ENCODE assay signal across 8 cellular contexts in the genomic region with DNA sequence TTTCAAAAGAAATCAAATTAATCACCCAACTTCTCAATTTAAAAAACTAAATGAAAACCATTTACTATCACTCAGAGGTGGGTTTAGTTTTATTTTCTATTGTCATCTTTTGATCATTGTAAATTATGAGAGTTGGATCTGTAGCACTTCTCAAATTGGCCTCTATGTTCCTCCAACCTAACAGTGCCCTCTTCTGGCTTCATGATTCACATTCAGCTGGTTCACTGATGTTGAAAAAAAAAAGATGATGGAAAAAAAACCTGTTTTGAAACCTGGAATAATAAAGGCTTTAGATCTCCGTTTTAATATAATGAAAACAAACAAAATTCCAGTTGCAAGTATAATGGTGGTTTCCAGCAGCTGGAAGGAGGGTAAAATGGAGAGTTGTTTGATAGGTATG. TPM values are rescaled to one million over a fixed set of nuclear protein-coding genes. Genes with fewer than 3 reads are reported as not detected.
A peak's percentile ranks its signal among the peaks of the same experiment; 100 is the strongest.
DNase-seq lines count a peak whose midpoint lies in the region; ATAC-seq and TF ChIP-seq lines count a peak whose summit lies in the region.

No MANE protein-coding gene starts in this region.

- TF ChIP-seq CTCF in AG09319 (IDR thresholded peaks at IDR 0.05; ENCODE audit: low read depth, low read length) (peak; percentile 76), Panc1 (IDR thresholded peaks at IDR 0.05) (peak; percentile 60; the same call in 1 of the 2 replicates), dorsolateral prefrontal cortex (IDR thresholded peaks at IDR 0.05 in 54 of 56, conservative IDR thresholded peaks at IDR 0.05 in 2 of 56; ENCODE audit: low read depth in 1 of 56, partially characterized antibody in 56 of 56) (peak in 55 of 56 donors; percentile 47 to 82 (median 67)), nephron (IDR thresholded peaks at IDR 0.05; ENCODE audit: unreplicated experiment in 3 of 3) (peak; percentile 53 to 66 (median 56))

- H3K36me3 Mint-ChIP-seq in nephron (ENCODE audit: low read depth) = no peaks in the 10 kb centered on the region

- H3K27ac Mint-ChIP-seq in nephron = peak overlapping the region in 1 of 3 experiments; percentile 26

- CTCF ChIA-PET in Panc1 (lab: Charles Lee) = interaction anchor here (0.6 kb wide), 1 partner anchor 445 kb away, joined by 3 read pairs; no protein-coding TSS in a partner anchor

- H3K27me3 ChIP-seq in Panc1 (ENCODE audit: control insufficient read depth, insufficient read depth, low read length) (no peaks in the 10 kb centered on the region), dorsolateral prefrontal cortex (peaks cover 0 to 54% (median 11%) of the 10 kb centered on the region in 45 donors)

- no peaks in the 10 kb centered on the region for H3K9me3 ChIP-seq in Panc1 (ENCODE audit: control insufficient read depth, insufficient read depth, low read depth, low read length)

- peaks cover 5% of the 10 kb centered on the region for H3K27me3 Mint-ChIP-seq in nephron (ENCODE audit: low read depth)

- peak overlapping the region; percentile 46 to 63 (median 47) for H3K4me3 Mint-ChIP-seq in nephron

- no peaks in the 10 kb centered on the region; the same call in 1 of the 2 replicates for H3K36me3 ChIP-seq in Panc1 (ENCODE audit: control insufficient read depth, insufficient read depth, low read length)

- H3K4me3 ChIP-seq in Panc1 (ENCODE audit: low read depth in 2 of 2, low read length in 2 of 2) (no peak overlapping the region), dorsolateral prefrontal cortex (peak overlapping the region in 1 of 59 donors; percentile 11)

- in situ Hi-C loops in Panc1 (cut with HindIII; ENCODE audit: low pct_unique_long_range_greater_than_20kb, low sequenced_read_pairs) = no loop called here

- peaks cover 5% of the 10 kb centered on the region for H3K4me1 Mint-ChIP-seq in nephron

- no peak for DNase-seq in AG09319 (ENCODE audit: extremely low read depth, low read depth)
- peak; percentile 0 for DNase-seq in GF-D8 (lab: John Stamatoyannopoulos, UW)
- no peak for DNase-seq in Panc1 (ENCODE audit: low read depth, low spot score)
- peak in 1 of 10 donors; percentile 9 for DNase-seq in dorsolateral prefrontal cortex

- intact Hi-C loops in Panc1 (cut with micrococcal nuclease; ENCODE audit: unreplicated experiment) = loop anchor here (2.0 kb wide), 1 partner anchor 444 kb away; no protein-coding TSS in a partner anchor
- intact Hi-C loops in dorsolateral prefrontal cortex (cut with DNase I) = loop anchor here (5.0 to 10.0 kb wide), 4 partner anchors 162 to 868 kb away; a partner anchor contains a TSS

- H3K27ac ChIP-seq in Panc1 (ENCODE audit: low read length) (no peak overlapping the region), dorsolateral prefrontal cortex (peak overlapping the region in 1 of 59 donors; percentile 6)

- POLR2A ChIA-PET in Panc1 (lab: Charles Lee) = no interaction called here

- ATAC-seq in Panc1 = no peak
- no peak for ATAC-seq in HG02610 (IDR thresholded peaks at IDR 0.05; ENCODE audit: unreplicated experiment)
- no peak for ATAC-seq in GM19463 (IDR thresholded peaks at IDR 0.05; ENCODE audit: unreplicated experiment)

- TF ChIP-seq EP300 in Ishikawa (IDR thresholded peaks at IDR 0.05; ENCODE audit: borderline replicate concordance) = no peak

- no peaks in the 10 kb centered on the region for H3K9me3 Mint-ChIP-seq in nephron

- peaks cover 9% of the 10 kb centered on the region; the same call in 1 of the 2 replicates for H3K4me1 ChIP-seq in Panc1 (ENCODE audit: control insufficient read depth, insufficient read depth, low read length)

- peak; percentile 63 for TF ChIP-seq RAD21 in Ishikawa (IDR thresholded peaks at IDR 0.05; ENCODE audit: low read depth)

- no TSS peak for BruUV-seq in Panc1 (replicated peaks; lab: Mats Ljungman, UMichigan)

TF ChIP-seq in Ishikawa, 13 proteins besides CTCF, POLR2A, EP300 and RAD21:
- TF ChIP-seq CREB1 (IDR thresholded peaks at IDR 0.05; ENCODE audit: low read depth) = no peak
- TF ChIP-seq FOXM1 (IDR thresholded peaks at IDR 0.05; ENCODE audit: borderline replicate concordance, low read depth) = no peak
- TF ChIP-seq, protein P1, sequence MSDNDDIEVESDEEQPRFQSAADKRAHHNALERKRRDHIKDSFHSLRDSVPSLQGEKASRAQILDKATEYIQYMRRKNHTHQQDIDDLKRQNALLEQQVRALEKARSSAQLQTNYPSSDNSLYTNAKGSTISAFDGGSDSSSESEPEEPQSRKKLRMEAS (IDR thresholded peaks at IDR 0.05) = no peak
- no peak for TF ChIP-seq TEAD4 (IDR thresholded peaks at IDR 0.05)
- TF ChIP-seq, protein P2, sequence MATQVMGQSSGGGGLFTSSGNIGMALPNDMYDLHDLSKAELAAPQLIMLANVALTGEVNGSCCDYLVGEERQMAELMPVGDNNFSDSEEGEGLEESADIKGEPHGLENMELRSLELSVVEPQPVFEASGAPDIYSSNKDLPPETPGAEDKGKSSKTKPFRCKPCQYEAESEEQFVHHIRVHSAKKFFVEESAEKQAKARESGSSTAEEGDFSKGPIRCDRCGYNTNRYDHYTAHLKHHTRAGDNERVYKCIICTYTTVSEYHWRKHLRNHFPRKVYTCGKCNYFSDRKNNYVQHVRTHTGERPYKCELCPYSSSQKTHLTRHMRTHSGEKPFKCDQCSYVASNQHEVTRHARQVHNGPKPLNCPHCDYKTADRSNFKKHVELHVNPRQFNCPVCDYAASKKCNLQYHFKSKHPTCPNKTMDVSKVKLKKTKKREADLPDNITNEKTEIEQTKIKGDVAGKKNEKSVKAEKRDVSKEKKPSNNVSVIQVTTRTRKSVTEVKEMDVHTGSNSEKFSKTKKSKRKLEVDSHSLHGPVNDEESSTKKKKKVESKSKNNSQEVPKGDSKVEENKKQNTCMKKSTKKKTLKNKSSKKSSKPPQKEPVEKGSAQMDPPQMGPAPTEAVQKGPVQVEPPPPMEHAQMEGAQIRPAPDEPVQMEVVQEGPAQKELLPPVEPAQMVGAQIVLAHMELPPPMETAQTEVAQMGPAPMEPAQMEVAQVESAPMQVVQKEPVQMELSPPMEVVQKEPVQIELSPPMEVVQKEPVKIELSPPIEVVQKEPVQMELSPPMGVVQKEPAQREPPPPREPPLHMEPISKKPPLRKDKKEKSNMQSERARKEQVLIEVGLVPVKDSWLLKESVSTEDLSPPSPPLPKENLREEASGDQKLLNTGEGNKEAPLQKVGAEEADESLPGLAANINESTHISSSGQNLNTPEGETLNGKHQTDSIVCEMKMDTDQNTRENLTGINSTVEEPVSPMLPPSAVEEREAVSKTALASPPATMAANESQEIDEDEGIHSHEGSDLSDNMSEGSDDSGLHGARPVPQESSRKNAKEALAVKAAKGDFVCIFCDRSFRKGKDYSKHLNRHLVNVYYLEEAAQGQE (IDR thresholded peaks at IDR 0.05; ENCODE audit: low read depth) = no peak
- no peak for TF ChIP-seq ZBTB7A (IDR thresholded peaks at IDR 0.05; ENCODE audit: low read depth)
- no peak for TF ChIP-seq TCF12 (IDR thresholded peaks at IDR 0.05; ENCODE audit: low read depth)
- TF ChIP-seq NFIC (IDR thresholded peaks at IDR 0.05) = no peak
- TF ChIP-seq, protein P3, sequence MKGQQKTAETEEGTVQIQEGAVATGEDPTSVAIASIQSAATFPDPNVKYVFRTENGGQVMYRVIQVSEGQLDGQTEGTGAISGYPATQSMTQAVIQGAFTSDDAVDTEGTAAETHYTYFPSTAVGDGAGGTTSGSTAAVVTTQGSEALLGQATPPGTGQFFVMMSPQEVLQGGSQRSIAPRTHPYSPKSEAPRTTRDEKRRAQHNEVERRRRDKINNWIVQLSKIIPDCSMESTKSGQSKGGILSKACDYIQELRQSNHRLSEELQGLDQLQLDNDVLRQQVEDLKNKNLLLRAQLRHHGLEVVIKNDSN (IDR thresholded peaks at IDR 0.05) = no peak
- no peak for TF ChIP-seq YY1 (IDR thresholded peaks at IDR 0.05; ENCODE audit: low read depth)
- no peak for TF ChIP-seq TAF1 (IDR thresholded peaks at IDR 0.05; ENCODE audit: low read depth)
- no peak for TF ChIP-seq EGR1 (IDR thresholded peaks at IDR 0.05)
- TF ChIP-seq CEBPB (IDR thresholded peaks at IDR 0.05) = no peak
TF ChIP-seq in Ishikawa: peak in this region for 0.

RNA-seq across cellular contexts. Expression of a gene that starts 2.4 kb away (rescaled TPM):
- total RNA-seq in Panc1 (2021; ENCODE audit: unreplicated experiment) (52.0 TPM), dorsolateral prefrontal cortex (10 to 100 TPM; 17.2 to 46.9 (median 34.2) TPM)
- 69.4 TPM for polyA plus RNA-seq in Panc1 (2012; ENCODE audit: insufficient read length)
